Comparison of ENCODE assay signal across 30 cellular contexts in the genomic region with DNA sequence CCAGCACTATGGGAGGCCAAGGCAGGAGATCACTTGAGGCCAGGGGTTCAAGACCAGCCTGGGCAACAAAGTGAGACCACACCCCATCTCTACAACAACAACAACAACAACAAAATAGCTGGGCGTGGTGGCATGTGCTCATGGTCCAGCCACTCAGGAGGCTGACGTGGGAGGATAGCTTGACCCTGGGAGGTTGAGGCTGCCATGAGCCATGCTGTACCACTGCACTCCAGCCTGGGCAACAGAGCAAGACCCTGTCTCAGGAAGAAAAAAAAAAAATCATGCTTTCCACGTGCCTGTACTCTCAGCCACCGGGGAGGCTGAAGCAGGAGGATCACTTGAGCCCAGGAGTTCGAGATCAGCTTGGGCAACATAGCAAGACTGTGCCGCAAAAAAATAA. TPM values are rescaled to one million over a fixed set of nuclear protein-coding genes. Genes with fewer than 3 reads are reported as not detected.
"Had no signal": no experiment of that assay in that cellular context is flagged by ENCODE, and none has a peak within 500 bp of the region (broad histone marks: within the 10 kb centered on the region; RNA-seq: fewer than 3 reads in every experiment).

No MANE protein-coding gene starts in this region.

- H3K27ac Mint-ChIP-seq: dendritic cell treated with granulocyte-macrophage colony-stimulating factor and Interleukin-4, amounts not matched to agents 40 ng/mL and 50 ng/mL, for 4 days; effector memory CD8-positive, alpha-beta T cell; endodermal cell had no signal

- H3K4me3 Mint-ChIP-seq: dendritic cell treated with granulocyte-macrophage colony-stimulating factor and Interleukin-4, amounts not matched to agents 40 ng/mL and 50 ng/mL, for 4 days; effector memory CD8-positive, alpha-beta T cell; endodermal cell had no signal

- H3K9me3 ChIP-seq: colonic mucosa, esophagus muscularis mucosa, esophagus squamous epithelium, gastrocnemius medialis had no signal

- DNase-seq: colonic mucosa; cortex of kidney; dermis blood vessel endothelial cell; dorsolateral prefrontal cortex; effector CD4-positive, alpha-beta T cell; effector CD8-positive, alpha-beta T cell; effector memory CD4-positive, alpha-beta T cell; effector memory CD8-positive, alpha-beta T cell; endodermal cell; erythroblast; esophagus squamous epithelium; foreskin fibroblast; foreskin keratinocyte; foreskin melanocyte; gastrocnemius medialis; glutamatergic neuron; head of caudate nucleus; heart left ventricle; heart right ventricle had no signal

- ATAC-seq: effector memory CD8-positive, alpha-beta T cell; esophagus mucosa; foreskin keratinocyte; gastrocnemius medialis; gastroesophageal sphincter; heart left ventricle; heart right ventricle had no signal

- H3K27ac ChIP-seq: colonic mucosa, coronary artery, dorsolateral prefrontal cortex, epithelial cell of prostate, esophagus muscularis mucosa, esophagus squamous epithelium, foreskin keratinocyte, gastrocnemius medialis, gastroesophageal sphincter, heart left ventricle, heart right ventricle had no signal

- H3K4me1 ChIP-seq: colonic mucosa, esophagus muscularis mucosa, esophagus squamous epithelium, foreskin keratinocyte, gastrocnemius medialis, gastroesophageal sphincter had no signal

- H3K27me3 ChIP-seq: colonic mucosa, dorsolateral prefrontal cortex, esophagus muscularis mucosa, esophagus squamous epithelium, foreskin keratinocyte, gastrocnemius medialis, gastroesophageal sphincter, heart left ventricle, heart right ventricle had no signal

- H3K9me3 Mint-ChIP-seq: dendritic cell treated with granulocyte-macrophage colony-stimulating factor and Interleukin-4, amounts not matched to agents 40 ng/mL and 50 ng/mL, for 4 days; effector memory CD8-positive, alpha-beta T cell; endodermal cell had no signal

- H3K4me1 Mint-ChIP-seq: endodermal cell had no signal

- FAIRE-seq: colon, endometrium, endothelial cell of umbilical vein, frontal cortex had no signal

- H3K4me3 ChIP-seq: colonic mucosa, coronary artery, dorsolateral prefrontal cortex, esophagus muscularis mucosa, esophagus squamous epithelium, gastrocnemius medialis, gastroesophageal sphincter, heart left ventricle, heart right ventricle had no signal

- H3K27me3 Mint-ChIP-seq: dendritic cell treated with granulocyte-macrophage colony-stimulating factor and Interleukin-4, amounts not matched to agents 40 ng/mL and 50 ng/mL, for 4 days; effector memory CD8-positive, alpha-beta T cell had no signal

RNA-seq across cellular contexts. Expression of a gene that starts 36.8 kb away (rescaled TPM):
- total RNA-seq: dermis blood vessel endothelial cell, endothelial cell of umbilical vein, fibroblast of villous mesenchyme, gastrocnemius medialis had no signal
- polyA plus RNA-seq: heart left ventricle had no signal
